9 cellular contexts compared by ENCODE assay signal in genomic region chr10:43647576-43647975, GRCh38. TPM values are rescaled to one million over a fixed set of nuclear protein-coding genes. Genes with fewer than 3 reads are reported as not detected.
DNase-seq lines count a peak whose midpoint lies in the region; ATAC-seq, FAIRE-seq and TF ChIP-seq lines count a peak whose summit lies in the region.
"Had no signal": no experiment of that assay in that cellular context is flagged by ENCODE, and none has a peak within 500 bp of the region (broad histone marks: within the 10 kb centered on the region; RNA-seq: fewer than 3 reads in every experiment).

No MANE protein-coding gene starts in this region.

- no peaks in the 10 kb centered on the region for H3K4me1 ChIP-seq in cardiac muscle cell (ENCODE audit: low read depth)
- peaks cover 0 to 5% of the 10 kb centered on the region in 2 donors for H3K4me1 ChIP-seq in ascending aorta
- H3K4me1 ChIP-seq in mesodermal cell (ENCODE audit: control insufficient read depth, insufficient read depth, low read length, poor library complexity, severe bottlenecking): no peaks in the 10 kb centered on the region
- peaks cover 8% of the 10 kb centered on the region for H3K4me1 ChIP-seq in upper lobe of right lung
- H3K4me1 ChIP-seq in HAP-1: peaks cover 4% of the 10 kb centered on the region

- H3K27ac ChIP-seq in cardiac muscle cell (no peak overlapping the region), ascending aorta (no peak overlapping the region), mesodermal cell (ENCODE audit: low read depth, low read length, severe bottlenecking) (no peak overlapping the region), upper lobe of right lung (no peak overlapping the region)

- H3K27me3 ChIP-seq in cardiac muscle cell (no peaks in the 10 kb centered on the region), ascending aorta (no peaks in the 10 kb centered on the region), upper lobe of right lung (no peaks in the 10 kb centered on the region), HAP-1 (ENCODE audit: low read depth) (no peaks in the 10 kb centered on the region)

- DNase-seq in cardiac muscle cell (ENCODE audit: low read depth in 1 of 2, low spot score in 1 of 2): no peak
- DNase-seq in cardiac septum (ENCODE audit: low spot score): no peak
- DNase-seq in ascending aorta (ENCODE audit: low spot score in 2 of 2): no peak
- DNase-seq in upper lobe of right lung: no peak
- DNase-seq in H54 (ENCODE audit: insufficient read length, low spot score): no peak
- DNase-seq in HTR-8/SVneo (ENCODE audit: insufficient read length, low spot score): no peak
- no peak for DNase-seq in HAP-1 (ENCODE audit: low spot score in 2 of 2)
- DNase-seq: DMS153 had no signal

- H3K4me3 ChIP-seq in cardiac muscle cell: peak overlapping the region; percentile 46
- peak overlapping the region; percentile 85 to 95 for H3K4me3 ChIP-seq in ascending aorta
- H3K4me3 ChIP-seq in mesodermal cell (ENCODE audit: extremely low read depth, insufficient read depth, low read length, poor library complexity, severe bottlenecking): peak overlapping the region; percentile 65
- peak overlapping the region; percentile 93 for H3K4me3 ChIP-seq in upper lobe of right lung
- H3K4me3 ChIP-seq in HAP-1: no peak overlapping the region

- H3K36me3 ChIP-seq in cardiac muscle cell: peaks cover 20% of the 10 kb centered on the region
- peaks cover 33 to 42% of the 10 kb centered on the region in 2 donors for H3K36me3 ChIP-seq in ascending aorta
- H3K36me3 ChIP-seq in mesodermal cell (ENCODE audit: control insufficient read depth, insufficient read depth, low read length): peaks cover 45% of the 10 kb centered on the region
- H3K36me3 ChIP-seq in upper lobe of right lung: peaks cover 23% of the 10 kb centered on the region
- peaks cover 4% of the 10 kb centered on the region for H3K36me3 ChIP-seq in HAP-1 (replicated peaks)

- intact Hi-C loops in cardiac septum (cut with DNase I) (no loop called here), ascending aorta (cut with DNase I) (loop anchor here (5.0 kb wide), 1 partner anchor 1095 kb away; no protein-coding TSS in a partner anchor), upper lobe of right lung (cut with DNase I) (no loop called here)

- ATAC-seq in upper lobe of right lung: no peak

- FAIRE-seq in H54 (lab: Jason Lieb, UNC): no peak
- no peak for FAIRE-seq in HTR-8/SVneo (lab: Jason Lieb, UNC)

- in situ Hi-C loops in HAP-1 (cut with MboI; ENCODE audit: low sequenced_read_pairs): no loop called here

- WGBS in mesodermal cell (ENCODE audit: insufficient coverage in 2 of 2), 2 experiments: no CpG with 5 or more reads among the region's 6 CpGs

- no peak for TF ChIP-seq POLR2A in H54 (IDR thresholded peaks at IDR 0.05; ENCODE audit: low read depth, low read length)

- H3K9me3 ChIP-seq in cardiac muscle cell (ENCODE audit: low read depth): peaks cover under 1% of the 10 kb centered on the region
- H3K9me3 ChIP-seq in ascending aorta: peaks cover 46 to 47% of the 10 kb centered on the region in 2 donors
- H3K9me3 ChIP-seq in mesodermal cell (ENCODE audit: control insufficient read depth, low read length): peaks cover 60% of the 10 kb centered on the region
- H3K9me3 ChIP-seq in upper lobe of right lung: peaks cover 31% of the 10 kb centered on the region
- H3K9me3 ChIP-seq in HAP-1: peaks cover 21% of the 10 kb centered on the region

- TF ChIP-seq CTCF in cardiac muscle cell (IDR thresholded peaks at IDR 0.05; ENCODE audit: low read depth, low read length): no peak
- TF ChIP-seq CTCF in ascending aorta (IDR thresholded peaks at IDR 0.05): no peak
- no peak for TF ChIP-seq CTCF in upper lobe of right lung (IDR thresholded peaks at IDR 0.05)

RNA-seq across cellular contexts. Expression of gene ZNF32, which starts 1.1 kb away (rescaled TPM):
- total RNA-seq in cardiac muscle cell (32.0 and 42.8 TPM in 2 replicates), cardiac septum (38.1 TPM), ascending aorta (10.9 TPM), upper lobe of right lung (32.3 TPM)
- polyA plus RNA-seq in cardiac muscle cell: 50.6 and 55.7 TPM in 2 replicates
- polyA plus RNA-seq in mesodermal cell (2013, experiment 1 of 2): 31.7 TPM
- 29.9 TPM for polyA plus RNA-seq in mesodermal cell (2013, experiment 2 of 2)

RNA-seq across cellular contexts. Expression of gene ZNF485, which starts 41.3 kb away (rescaled TPM):
- total RNA-seq in cardiac muscle cell (2.2 and 2.5 TPM in 2 replicates), cardiac septum (1.7 TPM), ascending aorta (0.43 TPM), upper lobe of right lung (3.4 TPM)
- polyA plus RNA-seq in cardiac muscle cell: 1.0 and 3.5 TPM in 2 replicates
- polyA plus RNA-seq in mesodermal cell (2013, experiment 1 of 2): 2.2 TPM
- 1.4 TPM for polyA plus RNA-seq in mesodermal cell (2013, experiment 2 of 2)
